22 cellular contexts compared by ENCODE assay signal in the genomic region with DNA sequence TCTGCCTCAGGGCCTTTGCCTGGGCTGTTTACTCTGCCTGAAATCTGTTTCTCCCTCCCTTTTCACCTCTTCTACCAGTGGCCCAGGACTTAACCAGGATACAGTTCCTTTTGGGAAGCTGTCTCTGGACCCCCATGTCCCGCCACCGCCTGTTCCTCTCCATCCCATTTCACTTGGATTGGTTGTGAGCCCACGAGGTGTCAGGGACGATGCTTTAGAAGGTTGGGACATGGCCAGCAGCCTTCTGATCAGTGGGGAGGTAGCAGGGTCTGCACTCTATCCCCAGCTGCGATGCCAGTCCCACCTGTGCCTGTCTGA. TPM values are rescaled to one million over a fixed set of nuclear protein-coding genes. Genes with fewer than 3 reads are reported as not detected.
DNase-seq lines count a peak whose midpoint lies in the region; ATAC-seq, FAIRE-seq and TF ChIP-seq lines count a peak whose summit lies in the region.
"Had no signal": no experiment of that assay in that cellular context is flagged by ENCODE, and none has a peak within 500 bp of the region (broad histone marks: within the 10 kb centered on the region; RNA-seq: fewer than 3 reads in every experiment).

No MANE protein-coding gene starts in this region.

- no TSS peak for BruUV-seq in MCF 10A (replicated peaks; lab: Mats Ljungman, UMichigan)

- H3K27me3 ChIP-seq in osteoblast (ENCODE audit: insufficient read depth, low read length) (no peaks in the 10 kb centered on the region), pancreas (no peaks in the 10 kb centered on the region)

- H3K27ac Mint-ChIP-seq in CD14-positive monocyte (no peak overlapping the region), MCF 10A (ENCODE audit: low read depth, unreplicated experiment) (no peak overlapping the region)
- H3K27ac Mint-ChIP-seq: B cell; CD4-positive, CD25-positive, alpha-beta regulatory T cell; HFFc6 had no signal

- peaks cover 5 to 16% (median 12%) of the 10 kb centered on the region in 7 donors for H3K9me3 Mint-ChIP-seq in CD14-positive monocyte
- H3K9me3 Mint-ChIP-seq in MCF 10A (ENCODE audit: unreplicated experiment), result no peaks in the 10 kb centered on the region

- H3K4me1 ChIP-seq in HEK293 (ENCODE audit: control insufficient read depth, insufficient read depth, low read length) (no peaks in the 10 kb centered on the region), kidney (ENCODE audit: control insufficient read depth in 1 of 2, insufficient read depth in 1 of 2, low read depth in 1 of 2, low read length in 2 of 2) (peaks cover 0 to 2% of the 10 kb centered on the region in 2 donors), osteoblast (ENCODE audit: insufficient read depth, low read length) (no peaks in the 10 kb centered on the region), pancreas (peaks cover 0 to 4% (median 0%) of the 10 kb centered on the region in 3 donors)
- H3K4me1 ChIP-seq: A549 had no signal

- intact Hi-C loops in CD14-positive monocyte (cut with micrococcal nuclease) (no loop called here), kidney (cut with DNase I) (no loop called here), left colon (cut with DNase I, micrococcal nuclease) (no loop called here), pancreas (cut with DNase I) (no loop called here), MCF 10A (cut with micrococcal nuclease) (no loop called here)

- H3K36me3 Mint-ChIP-seq in CD14-positive monocyte, result peaks cover 0 to 9% of the 10 kb centered on the region in 2 donors
- no peaks in the 10 kb centered on the region for H3K36me3 Mint-ChIP-seq in MCF 10A (ENCODE audit: insufficient read depth, unreplicated experiment)
- H3K36me3 Mint-ChIP-seq: CD4-positive, CD25-positive, alpha-beta regulatory T cell had no signal

- H3K4me3 ChIP-seq in HEK293 (ENCODE audit: low read depth, low read length) (no peak overlapping the region), kidney (ENCODE audit: low read length in 2 of 2) (no peak overlapping the region), osteoblast (ENCODE audit: insufficient read depth, low read length) (no peak overlapping the region), pancreas (no peak overlapping the region)
- H3K4me3 ChIP-seq: A549, K562 had no signal

- H3K27me3 Mint-ChIP-seq in CD14-positive monocyte (ENCODE audit: low read depth in 3 of 3), result peaks cover 4 to 7% (median 6%) of the 10 kb centered on the region in 3 donors
- no peaks in the 10 kb centered on the region for H3K27me3 Mint-ChIP-seq in MCF 10A (ENCODE audit: insufficient read depth, unreplicated experiment)
- H3K27me3 Mint-ChIP-seq: B cell; CD4-positive, CD25-positive, alpha-beta regulatory T cell had no signal

- ATAC-seq in left colon (no peak), pancreas (no peak)
- ATAC-seq: A549, K562 had no signal

- H3K79me2 ChIP-seq in osteoblast (ENCODE audit: insufficient read depth, low read length), result no peaks in the 10 kb centered on the region

- H2AFZ ChIP-seq in osteoblast (ENCODE audit: low read length), result no peak overlapping the region

- H3K9me3 ChIP-seq in HEK293 (ENCODE audit: control insufficient read depth, insufficient read depth, low read depth, low read length), result no peaks in the 10 kb centered on the region
- H3K9me3 ChIP-seq in kidney (ENCODE audit: control insufficient read depth in 1 of 2, low read length in 2 of 2), result peaks cover 0 to 4% of the 10 kb centered on the region in 2 donors
- peaks cover 4% of the 10 kb centered on the region for H3K9me3 ChIP-seq in osteoblast (ENCODE audit: low read depth, low read length)
- H3K9me3 ChIP-seq in pancreas, result no peaks in the 10 kb centered on the region
- H3K9me3 ChIP-seq: A549 had no signal

- H4K20me1 ChIP-seq in osteoblast (ENCODE audit: insufficient read depth, low read length), result no peaks in the 10 kb centered on the region

- no peak for TF ChIP-seq CTCF in CD14-positive monocyte (IDR thresholded peaks at IDR 0.05)
- no peak for TF ChIP-seq CTCF in HEK293 (tag by site-specific recombination; IDR thresholded peaks at IDR 0.05)
- no peak for TF ChIP-seq CTCF in kidney (IDR thresholded peaks at IDR 0.05; ENCODE audit: borderline replicate concordance, extremely low read depth, insufficient read depth)
- no peak for TF ChIP-seq CTCF in osteoblast (IDR thresholded peaks at IDR 0.05; ENCODE audit: extremely low read depth, low read depth, low read length)
- no peak for TF ChIP-seq CTCF in pancreas (IDR thresholded peaks at IDR 0.05)
- no peak for TF ChIP-seq CTCF in MCF 10A (IDR thresholded peaks at IDR 0.05; ENCODE audit: unreplicated experiment)

- POLR2A ChIA-PET in HEK293 (lab: Yijun Ruan, JAX) (no interaction called here), MCF 10A (lab: Yijun Ruan, JAX) (no interaction called here)

- CTCF ChIA-PET in HEK293 (lab: Yijun Ruan, JAX) (interaction anchor here (0.6 to 5.4 kb wide), 5 partner anchors 9 to 168 kb away, joined by 3 to 30 read pairs (median 5); no protein-coding TSS in a partner anchor), MCF 10A (lab: Yijun Ruan, JAX) (interaction anchor here (1.0 kb wide), 1 partner anchor 10 kb away, joined by 3 read pairs; no protein-coding TSS in a partner anchor)

- DNase-seq in CD14-positive monocyte (ENCODE audit: low spot score) (peak; percentile 19), kidney (peak; percentile 38), osteoblast (ENCODE audit: insufficient read length, low spot score, missing footprints) (peak; percentile 17), left colon (no peak), pancreas (no peak), MCF 10A (ENCODE audit: unreplicated experiment) (no peak), UCSD-AML1 (lab: John Stamatoyannopoulos, UW; ENCODE audit: unreplicated experiment) (no peak)
- DNase-seq: CD4-positive, CD25-positive, alpha-beta regulatory T cell; DMS79 treated with DMSO at 0.1 percent for 48 hours; HFFc6; NCI-H1092; NCI-H1436; NCI-H187 treated with DMSO at 0.1 percent for 48 hours; NCI-H2107; NCI-H446 treated with DMSO at 0.1 percent for 48 hours; NCI-H526 treated with DMSO at 0.1 percent for 48 hours; SHP77 treated with DMSO at 0.1 percent for 48 hours had no signal

- WGBS in pancreas, 2 donors, result 89 to 97% methylated on average over 5 of the region's 5 CpGs

- no peak overlapping the region for H3K4me2 ChIP-seq in osteoblast (ENCODE audit: insufficient read depth, low read length)
- H3K4me2 ChIP-seq: A549 had no signal

- FAIRE-seq in kidney (lab: Jason Lieb, UNC) (no peak), pancreas (lab: Jason Lieb, UNC) (no peak)
- FAIRE-seq: A549, H54, K562 had no signal

- H3K4me3 Mint-ChIP-seq in CD14-positive monocyte, result no peak overlapping the region
- H3K4me3 Mint-ChIP-seq in MCF 10A (ENCODE audit: unreplicated experiment), result no peak overlapping the region
- H3K4me3 Mint-ChIP-seq: B cell; CD4-positive, CD25-positive, alpha-beta regulatory T cell; HFFc6 had no signal

- no peak overlapping the region for H3K9ac ChIP-seq in kidney (ENCODE audit: low read length in 2 of 2)

- H3K36me3 ChIP-seq in HEK293 (ENCODE audit: control insufficient read depth in 2 of 2, insufficient read depth in 1 of 2, low read length in 2 of 2), result no peaks in the 10 kb centered on the region
- no peaks in the 10 kb centered on the region for H3K36me3 ChIP-seq in kidney (ENCODE audit: control insufficient read depth in 1 of 2, insufficient read depth in 2 of 2, low read length in 2 of 2)
- no peaks in the 10 kb centered on the region for H3K36me3 ChIP-seq in osteoblast (ENCODE audit: insufficient read depth, low read length)
- no peaks in the 10 kb centered on the region for H3K36me3 ChIP-seq in pancreas

- H3K4me1 Mint-ChIP-seq in CD14-positive monocyte, result peaks cover 17% of the 10 kb centered on the region
- no peaks in the 10 kb centered on the region for H3K4me1 Mint-ChIP-seq in MCF 10A (ENCODE audit: insufficient read depth, unreplicated experiment)
- H3K4me1 Mint-ChIP-seq: B cell; CD4-positive, CD25-positive, alpha-beta regulatory T cell had no signal

- H3K27ac ChIP-seq in HEK293 (ENCODE audit: extremely low read depth, low read depth, low read length) (no peak overlapping the region), kidney (ENCODE audit: low read depth in 2 of 2, low read length in 2 of 2) (no peak overlapping the region), osteoblast (ENCODE audit: low read depth, low read length) (no peak overlapping the region), pancreas (no peak overlapping the region)
- H3K27ac ChIP-seq: A549 had no signal

TF ChIP-seq in HEK293, 187 proteins besides CTCF, POLR2A, EP300 and RAD21:
- TF ChIP-seq GLIS2 (tag by site-specific recombination; IDR thresholded peaks at IDR 0.05) (no peak), ZNF623 (tag by site-specific recombination; IDR thresholded peaks at IDR 0.05) (peak; percentile 71; the same call in 1 of the 2 replicates), ZNF48 (tag by site-specific recombination; IDR thresholded peaks at IDR 0.05) (no peak)
TF ChIP-seq in HEK293: peak in this region for 1.

RNA-seq across cellular contexts. Expression of gene FAM222A, which starts 51.8 kb away (rescaled TPM):
- polyA plus RNA-seq in CD14-positive monocyte, result not detected
- total RNA-seq in kidney, result 3.7 TPM
- 12.5 TPM for polyA plus RNA-seq in kidney (ENCODE audit: insufficient read depth, low read depth, low replicate concordance)
- total RNA-seq in osteoblast, result 0.29 and 0.36 TPM in 2 replicates
- total RNA-seq in left colon, result 1 to 10 TPM; 3.0 to 4.7 TPM
- total RNA-seq in pancreas, result 1 to 10 TPM; 2.1 to 4.3 (median 3.3) TPM
- polyA plus RNA-seq in pancreas, result 10 to 100 TPM in 1 of 2 donors, 1 to 10 TPM in 1; 5.6 to 14.6 TPM
- 0.19 and 0.29 TPM in 2 replicates for total RNA-seq in MCF 10A (2022)

Comparison
In these comparisons a context has a peak if more than half of its experiments do, and no peak if none do; other contexts are left out.
1. DNase-seq: peak in CD14-positive monocyte (single experiment), kidney (single experiment) and osteoblast (single experiment); none in left colon (0 of 2), pancreas (0 of 6), MCF 10A (single experiment) and UCSD-AML1 (single experiment).